ENCODE assay signal across 1 cellular context in the genomic region with DNA sequence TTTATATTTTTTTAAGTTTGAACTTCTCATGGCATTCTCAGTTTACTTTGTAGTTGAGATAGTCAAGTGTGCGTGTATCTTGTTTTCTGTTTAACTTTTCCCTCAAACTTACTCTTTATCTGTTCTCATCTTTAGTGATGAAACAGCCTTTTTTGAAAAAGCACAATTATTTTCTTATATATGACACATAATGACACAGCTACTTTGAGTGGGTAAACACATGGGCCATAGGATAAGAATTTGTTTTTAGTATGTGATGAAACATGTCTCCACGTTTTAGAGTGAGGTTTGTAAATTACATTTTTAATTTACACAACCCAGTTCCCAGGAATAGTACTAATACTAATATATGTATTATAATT.
TF ChIP-seq lines count a peak whose summit lies in the region.

No MANE protein-coding gene starts in this region.

TF ChIP-seq in H1, 55 proteins besides CTCF, POLR2A, EP300 and RAD21 (continued from another document):
- TF ChIP-seq SRF (IDR thresholded peaks at IDR 0.05; ENCODE audit: low read depth, low read length) = no peak
- TF ChIP-seq JUN (IDR thresholded peaks at IDR 0.05; ENCODE audit: low read depth, low read length) = no peak
- TF ChIP-seq RFX5 (IDR thresholded peaks at IDR 0.05; ENCODE audit: borderline replicate concordance, low read depth, low read length) = no peak
- no peak for TF ChIP-seq SP4 (IDR thresholded peaks at IDR 0.05; ENCODE audit: low read length)
- TF ChIP-seq POLR2AphosphoS5 (IDR thresholded peaks at IDR 0.05; ENCODE audit: low read depth, low read length) = no peak
- no peak for TF ChIP-seq CBX8 (IDR thresholded peaks at IDR 0.05; ENCODE audit: borderline replicate concordance, low read depth, low read length)
- TF ChIP-seq CEBPB (IDR thresholded peaks at IDR 0.05; ENCODE audit: low read depth, low read length) = no peak
- no peak for TF ChIP-seq POU5F1 (IDR thresholded peaks at IDR 0.05; ENCODE audit: low read depth, low read length)
- no peak for TF ChIP-seq CHD2 (IDR thresholded peaks at IDR 0.05; ENCODE audit: low read length)
- no peak for TF ChIP-seq FOSL1 (IDR thresholded peaks at IDR 0.05; ENCODE audit: insufficient read depth, low read depth, low read length)
- TF ChIP-seq NRF1 (IDR thresholded peaks at IDR 0.05; ENCODE audit: low read depth, low read length) = no peak
- TF ChIP-seq CHD1 (IDR thresholded peaks at IDR 0.05; ENCODE audit: low read depth, low read length) = no peak
- no peak for TF ChIP-seq ASH2L (IDR thresholded peaks at IDR 0.05; ENCODE audit: low read length)
- no peak for TF ChIP-seq KDM1A (IDR thresholded peaks at IDR 0.05; ENCODE audit: borderline replicate concordance, low read length)
TF ChIP-seq in H1: peak in this region for 0.
